8 cellular contexts compared by ENCODE assay signal in genomic region chr5:61768692-61769281, GRCh38.
DNase-seq lines count a peak whose midpoint lies in the region; ATAC-seq and TF ChIP-seq lines count a peak whose summit lies in the region.

No MANE protein-coding gene starts in this region.

- H3K4me3 ChIP-seq in CD8-positive, alpha-beta memory T cell (ENCODE audit: low read length): no peak overlapping the region

- no peaks in the 10 kb centered on the region for H3K9me3 ChIP-seq in CD8-positive, alpha-beta memory T cell (ENCODE audit: low read length)

- TF ChIP-seq CTCF in C4-2B (conservative IDR thresholded peaks at IDR 0.05) (peak; percentile 78), endothelial cell (IDR thresholded peaks at IDR 0.05; ENCODE audit: unreplicated experiment) (peak; percentile 66)

- H3K4me1 Mint-ChIP-seq in endothelial cell (ENCODE audit: unreplicated experiment): peaks cover 6% of the 10 kb centered on the region
- no peaks in the 10 kb centered on the region for H3K4me1 Mint-ChIP-seq in CD8-positive, alpha-beta memory T cell

- no peak overlapping the region for H3K27ac Mint-ChIP-seq in endothelial cell (ENCODE audit: unreplicated experiment)
- no peak overlapping the region for H3K27ac Mint-ChIP-seq in CD8-positive, alpha-beta memory T cell

- H3K9me3 Mint-ChIP-seq in endothelial cell (ENCODE audit: unreplicated experiment): no peaks in the 10 kb centered on the region
- H3K9me3 Mint-ChIP-seq in CD8-positive, alpha-beta memory T cell: peaks cover 0 to 3% (median 0%) of the 10 kb centered on the region in 5 donors

- POLR2A ChIA-PET in CD8-positive, alpha-beta memory T cell (lab: Charles Lee): no interaction called here

- H3K27me3 Mint-ChIP-seq in endothelial cell (ENCODE audit: unreplicated experiment): peaks cover 3% of the 10 kb centered on the region
- H3K27me3 Mint-ChIP-seq in CD8-positive, alpha-beta memory T cell: peaks cover 7 to 20% of the 10 kb centered on the region in 2 donors

- CTCF ChIA-PET in CD8-positive, alpha-beta memory T cell (lab: Charles Lee): no interaction called here

- H3K36me3 Mint-ChIP-seq in endothelial cell (ENCODE audit: low read depth, unreplicated experiment): no peaks in the 10 kb centered on the region
- H3K36me3 Mint-ChIP-seq in CD8-positive, alpha-beta memory T cell: no peaks in the 10 kb centered on the region

- H3K27me3 ChIP-seq in CD8-positive, alpha-beta memory T cell (ENCODE audit: insufficient read depth, low read length, poor library complexity, severe bottlenecking): no peaks in the 10 kb centered on the region

- peak; percentile 39 for DNase-seq in NCI-H226
- DNase-seq in endothelial cell (ENCODE audit: low spot score): peak; percentile 53
- DNase-seq in stimulated activated naive CD8-positive, alpha-beta T cell treated with anti-CD3 and anti-CD28 coated beads, Interleukin-15, Interleukin-2, amounts not matched to agents 100 U/mL and 50 U/mL, for 24 hours: peak; percentile 7
- DNase-seq in inferior parietal cortex (ENCODE audit: extremely low spot score): no peak
- DNase-seq in CD8-positive, alpha-beta memory T cell: no peak

- H3K27ac ChIP-seq in C4-2B: no peak overlapping the region
- no peak overlapping the region for H3K27ac ChIP-seq in CD8-positive, alpha-beta memory T cell (ENCODE audit: low read depth, low read length)

- H3K36me3 ChIP-seq in CD8-positive, alpha-beta memory T cell (ENCODE audit: insufficient read depth, low read length): no peaks in the 10 kb centered on the region

- no peaks in the 10 kb centered on the region for H3K4me1 ChIP-seq in CD8-positive, alpha-beta memory T cell (ENCODE audit: insufficient read depth, low read length)

- ATAC-seq in GM18873 (IDR thresholded peaks at IDR 0.05; ENCODE audit: low FRiP score, unreplicated experiment) (peak; percentile 83), HG02970 (IDR thresholded peaks at IDR 0.05; ENCODE audit: low FRiP score, unreplicated experiment) (peak; percentile 91)
- ATAC-seq in stimulated activated naive CD8-positive, alpha-beta T cell treated with anti-CD3 and anti-CD28 coated beads, Interleukin-15, Interleukin-2, amounts not matched to agents 100 U/mL and 50 U/mL, for 24 hours: peak; percentile 55

- H3K4me3 Mint-ChIP-seq in endothelial cell (ENCODE audit: unreplicated experiment): no peak overlapping the region
- H3K4me3 Mint-ChIP-seq in CD8-positive, alpha-beta memory T cell: no peak overlapping the region

Comparison
In these comparisons a context has a peak if more than half of its experiments do, and no peak if none do; other contexts are left out.
1. DNase-seq: peak in NCI-H226 (single experiment), endothelial cell (single experiment) and stimulated activated naive CD8-positive, alpha-beta T cell treated with anti-CD3 and anti-CD28 coated beads, Interleukin-15, Interleukin-2, amounts not matched to agents 100 U/mL and 50 U/mL, for 24 hours (single experiment); none in inferior parietal cortex (single experiment) and CD8-positive, alpha-beta memory T cell (0 of 5).
2. Peak in every context shown above with its lines, with median percentiles within 50 percentile points of each other: ATAC-seq.